In genomic region chr11:121661796-121662508, GRCh38 we compare ENCODE assay signal across 10 cellular contexts.
DNase-seq lines count a peak whose midpoint lies in the region; ATAC-seq, FAIRE-seq and TF ChIP-seq lines count a peak whose summit lies in the region.
"Had no signal": no experiment of that assay in that cellular context is flagged by ENCODE, and none has a peak within 500 bp of the region (broad histone marks: within the 10 kb centered on the region; RNA-seq: fewer than 3 reads in every experiment).

No MANE protein-coding gene starts in this region.

- no peak for TF ChIP-seq POLR2A in heart left ventricle (IDR thresholded peaks at IDR 0.05)
- TF ChIP-seq POLR2A in H54 (IDR thresholded peaks at IDR 0.05; ENCODE audit: low read depth, low read length): no peak

- H3K9me3 ChIP-seq in heart left ventricle (no peaks in the 10 kb centered on the region), thoracic aorta (no peaks in the 10 kb centered on the region), lower lobe of right lung (no peaks in the 10 kb centered on the region)

- H3K4me1 ChIP-seq in heart left ventricle (peaks cover 0 to 5% (median 0%) of the 10 kb centered on the region in 12 donors), thoracic aorta (ENCODE audit: control insufficient read depth in 1 of 2, low read depth in 2 of 2) (peaks cover 0 to 21% of the 10 kb centered on the region in 2 donors), lower lobe of right lung (peaks cover under 1% of the 10 kb centered on the region)

- intact Hi-C loops in heart left ventricle (cut with DNase I): loop anchor here in 1 of 10 donors (10.0 kb wide), 1 partner anchor 293 kb away; no protein-coding TSS in a partner anchor
- intact Hi-C loops in lower lobe of right lung (cut with DNase I): no loop called here

- H3K27me3 ChIP-seq in heart left ventricle: no peaks in the 10 kb centered on the region
- H3K27me3 ChIP-seq in thoracic aorta (replicated peaks; ENCODE audit: insufficient read depth): no peaks in the 10 kb centered on the region
- peaks cover 6% of the 10 kb centered on the region for H3K27me3 ChIP-seq in lower lobe of right lung (ENCODE audit: low read depth)

- FAIRE-seq in H54 (lab: Jason Lieb, UNC): no peak

- H3K27ac ChIP-seq in heart left ventricle (peak overlapping the region in 5 of 12 donors; percentile 4 to 48 (median 26)), thoracic aorta (peak overlapping the region in 1 of 2 donors; percentile 6), lower lobe of right lung (no peak overlapping the region)

- in situ Hi-C loops in astrocyte of the cerebellum (cut with HindIII; ENCODE audit: low sequenced_read_pairs): no loop called here

- 66 to 82% (median 69%) methylated on average over 6 of the region's 6 CpGs for WGBS in heart left ventricle, 4 donors

- no peaks in the 10 kb centered on the region for H3K36me3 ChIP-seq in heart left ventricle
- H3K36me3 ChIP-seq in thoracic aorta: no peaks in the 10 kb centered on the region
- no peaks in the 10 kb centered on the region for H3K36me3 ChIP-seq in lower lobe of right lung

- DNase-seq in NCI-H146 (lab: John Stamatoyannopoulos, UW) (peak; percentile 34), NCI-H146 treated with DMSO at 0.1 percent for 48 hours (lab: John Stamatoyannopoulos, UW; ENCODE audit: unreplicated experiment) (no peak), astrocyte of the cerebellum (ENCODE audit: low read depth) (no peak), heart left ventricle (no peak), thoracic aorta (ENCODE audit: low spot score) (no peak), NCI-H2171 treated with DMSO at 0.1 percent for 48 hours (lab: John Stamatoyannopoulos, UW) (no peak), H54 (ENCODE audit: insufficient read length, low spot score) (no peak), lower lobe of right lung (no peak)
- DNase-seq: NCI-H2029 treated with DMSO at 0.1 percent for 48 hours had no signal

- TF ChIP-seq CTCF in astrocyte of the cerebellum (IDR thresholded peaks at IDR 0.05; ENCODE audit: low read depth, low read length, missing control alignments) (peak; percentile 1), heart left ventricle (IDR thresholded peaks at IDR 0.05) (no peak), thoracic aorta (IDR thresholded peaks at IDR 0.05) (no peak), lower lobe of right lung (IDR thresholded peaks at IDR 0.05) (no peak)

- peak in 3 of 4 donors; percentile 20 to 77 (median 72) for ATAC-seq in heart left ventricle
- peak; percentile 4 for ATAC-seq in thoracic aorta (ENCODE audit: insufficient number of reproducible peaks, low FRiP score, low read depth)
- ATAC-seq in lower lobe of right lung: no peak

- H3K4me3 ChIP-seq in astrocyte of the cerebellum (ENCODE audit: low read depth, low read length) (no peak overlapping the region), heart left ventricle (no peak overlapping the region), thoracic aorta (no peak overlapping the region), lower lobe of right lung (no peak overlapping the region)
- H3K4me3 ChIP-seq: skin epidermis had no signal

Comparison
In these comparisons a context has a peak if more than half of its experiments do, and no peak if none do; other contexts are left out.
1. ATAC-seq: peak in heart left ventricle (3 of 4) and thoracic aorta (single experiment); none in lower lobe of right lung (0 of 2).